ENCODE assay signal across 9 cellular contexts in the genomic region with DNA sequence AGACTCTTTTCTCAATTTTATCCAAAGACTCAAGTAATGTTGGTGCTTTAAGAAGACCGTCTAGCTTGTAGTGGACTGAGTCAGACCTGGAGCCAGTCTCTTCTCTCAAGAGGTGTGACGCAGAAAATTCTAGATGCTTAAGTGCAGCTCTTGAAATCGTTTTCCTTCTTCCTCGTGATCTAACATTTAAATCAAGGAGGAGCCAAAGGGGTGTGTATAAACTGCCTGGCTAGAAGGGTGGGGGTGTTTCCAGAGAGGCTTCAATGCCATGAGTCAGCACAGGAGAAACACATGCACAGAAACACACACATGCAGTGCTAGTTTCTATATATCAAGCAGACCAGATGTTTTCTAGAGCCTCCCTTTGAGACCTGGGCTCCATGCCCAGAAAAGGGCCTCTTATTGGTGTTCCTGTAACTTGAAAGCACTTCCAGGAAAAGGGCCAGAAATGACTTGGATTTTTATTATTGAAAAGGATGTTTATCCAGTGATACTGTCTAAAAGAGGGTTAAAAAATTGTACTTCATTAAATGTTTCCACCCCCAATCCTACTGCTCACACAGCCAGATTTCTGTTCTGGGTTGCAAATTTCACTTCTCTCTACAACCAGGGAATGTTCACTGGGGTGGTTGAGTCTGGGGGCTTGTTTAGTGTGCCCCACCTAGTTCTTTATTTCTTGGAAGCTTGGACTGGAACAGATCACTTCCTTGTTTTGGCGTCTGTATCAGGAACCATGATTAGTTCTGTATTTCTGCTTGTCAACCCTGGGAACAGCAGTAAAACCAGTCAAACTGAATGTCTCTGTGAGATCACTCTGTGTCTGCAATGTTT. TPM values are rescaled to one million over a fixed set of nuclear protein-coding genes. Genes with fewer than 3 reads are reported as not detected.
A peak's percentile ranks its signal among the peaks of the same experiment; 100 is the strongest.
DNase-seq lines count a peak whose midpoint lies in the region; ATAC-seq and FAIRE-seq lines count a peak whose summit lies in the region.
"Had no signal": no experiment of that assay in that cellular context is flagged by ENCODE, and none has a peak within 500 bp of the region (broad histone marks: within the 10 kb centered on the region; RNA-seq: fewer than 3 reads in every experiment).

A gene (minus strand): TSS at position 129 of the 831 bp plus-strand sequence. CDS start 187 bp downstream, outside the sequence.

- no peak within 1 kb of the TSS for H3K27ac Mint-ChIP-seq in effector memory CD8-positive, alpha-beta T cell

- ATAC-seq in GM18858 (IDR thresholded peaks at IDR 0.05; ENCODE audit: unreplicated experiment) = peak; percentile 55
- no peak for ATAC-seq in effector memory CD8-positive, alpha-beta T cell (replicated peaks)

- H3K9me3 Mint-ChIP-seq in effector memory CD8-positive, alpha-beta T cell = no peaks in the 10 kb centered on the region

- H3K36me3 Mint-ChIP-seq in effector memory CD8-positive, alpha-beta T cell (ENCODE audit: insufficient read depth) = no peaks in the 10 kb centered on the region

- H3K4me1 Mint-ChIP-seq in effector memory CD8-positive, alpha-beta T cell (ENCODE audit: low read depth in 2 of 2) = no peaks in the 10 kb centered on the region

- no peak for FAIRE-seq in frontal cortex (lab: Jason Lieb, UNC)
- FAIRE-seq: keratinocyte had no signal

- H3K27me3 Mint-ChIP-seq in effector memory CD8-positive, alpha-beta T cell = peaks cover 0 to 4% of the 10 kb centered on the region in 2 donors

- no peak within 1 kb of the TSS for H3K4me3 Mint-ChIP-seq in effector memory CD8-positive, alpha-beta T cell

- DNase-seq in HK-2 (ENCODE audit: unreplicated experiment) = peak; percentile 0
- DNase-seq in astrocyte of the hippocampus (ENCODE audit: low read depth, low spot score) = peak; percentile 46
- DNase-seq in medulla oblongata (ENCODE audit: extremely low spot score) = peak; percentile 21
- DNase-seq in frontal cortex (ENCODE audit: low spot score in 2 of 2) = no peak
- DNase-seq in NCI-H1048 (lab: John Stamatoyannopoulos, UW) = no peak
- no peak for DNase-seq in effector memory CD8-positive, alpha-beta T cell
- DNase-seq in activated CD4-positive, alpha-beta T cell treated with anti-CD3 and anti-CD28 coated beads for 1 hour = no peak

RNA-seq across cellular contexts. Expression of the gene that starts here (rescaled TPM):
- total RNA-seq in frontal cortex = 4.9 TPM

Comparison
In these comparisons a context has a peak if more than half of its experiments do, and no peak if none do; other contexts are left out.
1. DNase-seq: peak in HK-2 (single experiment), astrocyte of the hippocampus (single experiment) and medulla oblongata (single experiment); none in frontal cortex (0 of 2), NCI-H1048 (single experiment), effector memory CD8-positive, alpha-beta T cell (0 of 3) and activated CD4-positive, alpha-beta T cell treated with anti-CD3 and anti-CD28 coated beads for 1 hour (single experiment).